14 cellular contexts compared by ENCODE assay signal in the genomic region with DNA sequence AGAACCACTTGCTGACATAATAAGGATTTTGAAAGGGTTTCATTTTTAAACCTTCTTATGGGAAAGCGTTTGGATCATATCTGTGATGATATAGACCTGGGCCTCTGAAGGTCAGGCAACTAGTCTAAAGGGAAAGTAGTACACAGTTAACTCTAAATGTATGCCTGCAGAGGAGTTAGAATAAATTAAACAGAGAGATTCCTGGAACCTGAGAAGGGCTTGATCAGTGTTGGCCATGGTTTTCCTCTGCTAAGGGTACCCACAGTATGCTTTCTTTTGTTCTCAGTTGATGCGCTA. TPM values are rescaled to one million over a fixed set of nuclear protein-coding genes. Genes with fewer than 3 reads are reported as not detected.
A peak's percentile ranks its signal among the peaks of the same experiment; 100 is the strongest.
DNase-seq lines count a peak whose midpoint lies in the region; ATAC-seq and TF ChIP-seq lines count a peak whose summit lies in the region.
"Had no signal": no experiment of that assay in that cellular context is flagged by ENCODE, and none has a peak within 500 bp of the region (broad histone marks: within the 10 kb centered on the region; RNA-seq: fewer than 3 reads in every experiment).

No MANE protein-coding gene starts in this region.

- no peaks in the 10 kb centered on the region for H3K79me2 ChIP-seq in Karpas-422 (ENCODE audit: low read length)

- H3K4me1 Mint-ChIP-seq in HFFc6 (ENCODE audit: low read depth): peaks cover 34% of the 10 kb centered on the region
- H3K4me1 Mint-ChIP-seq in chondrocyte (ENCODE audit: low read depth): peaks cover 19% of the 10 kb centered on the region
- no peaks in the 10 kb centered on the region for H3K4me1 Mint-ChIP-seq in T-helper 2 cell treated with Interferon-gamma antibody and Interleukin-4, amounts not matched to agents 5 μg/mL and 100 μg/mL, for 36 hours (ENCODE audit: low read depth)

- no peaks in the 10 kb centered on the region for H3K9me2 ChIP-seq in Karpas-422 (replicated peaks; ENCODE audit: insufficient read depth, low read length)

- intact Hi-C loops in left colon (cut with DNase I, micrococcal nuclease): loop anchor here in 1 of 2 donors (10.0 kb wide), 1 partner anchor 118 kb away; no protein-coding TSS in a partner anchor

- H3K9ac ChIP-seq in skeletal muscle satellite cell (ENCODE audit: low read depth, low read length) (peak overlapping the region; percentile 54), Karpas-422 (ENCODE audit: low read length) (no peak overlapping the region)
- H3K9ac ChIP-seq: BLaER1 treated with 17β-estradiol and CSF1 and Interleukin-3, amounts not matched to agents 10 nM and 100 nM had no signal

- H3K4me2 ChIP-seq in skeletal muscle satellite cell (ENCODE audit: low read length): peak overlapping the region; percentile 82
- H3K4me2 ChIP-seq in Karpas-422 (ENCODE audit: low read depth, low read length, poor library complexity, severe bottlenecking): no peak overlapping the region
- H3K4me2 ChIP-seq: BLaER1 treated with 17β-estradiol and CSF1 and Interleukin-3, amounts not matched to agents 10 nM and 100 nM had no signal

- no peaks in the 10 kb centered on the region for H3K27me3 ChIP-seq in skeletal muscle satellite cell (ENCODE audit: control insufficient read depth, insufficient read depth, low read length)
- H3K27me3 ChIP-seq in Karpas-422 (ENCODE audit: low read length): no peaks in the 10 kb centered on the region
- H3K27me3 ChIP-seq: BLaER1 treated with 17β-estradiol and CSF1 and Interleukin-3, amounts not matched to agents 10 nM and 100 nM had no signal

- DNase-seq in HFFc6 (no peak), chondrocyte (ENCODE audit: low spot score) (no peak), left colon (no peak), DMS79 (lab: John Stamatoyannopoulos, UW) (no peak), DMS79 treated with DMSO at 0.1 percent for 48 hours (lab: John Stamatoyannopoulos, UW) (no peak), Karpas-422 (no peak)
- no peak for DNase-seq in T-helper 2 cell treated with Interferon-gamma antibody and Interleukin-4, amounts not matched to agents 5 μg/mL and 100 μg/mL, for 36 hours (ENCODE audit: low spot score)
- DNase-seq: effector CD8-positive, alpha-beta T cell; NCI-H187; stimulated activated CD4-positive, alpha-beta T cell treated with anti-CD3 and anti-CD28 coated beads, Interleukin-4, amount 100 ng/mL, for 4 hours had no signal

- ATAC-seq in left colon: peak; percentile 34

- H3K4me3 Mint-ChIP-seq in HFFc6 (peak overlapping the region; percentile 88), chondrocyte (ENCODE audit: unreplicated experiment) (peak overlapping the region; percentile 62)
- H3K4me3 Mint-ChIP-seq in T-helper 2 cell treated with Interferon-gamma antibody and Interleukin-4, amounts not matched to agents 5 μg/mL and 100 μg/mL, for 36 hours: no peak overlapping the region
- H3K4me3 Mint-ChIP-seq: nephron; T-helper 1 cell treated with Interleukin-12 subunit alpha and Interleukin-12 subunit beta and Interleukin-4 antibody, amounts not matched to agents 30 μg/mL and 1 μg/mL, for 36 hours had no signal

- H3K4me1 ChIP-seq in skeletal muscle satellite cell (ENCODE audit: control insufficient read depth, insufficient read depth, low read length) (peaks cover 15% of the 10 kb centered on the region), Karpas-422 (ENCODE audit: low read length) (peaks cover 6% of the 10 kb centered on the region)
- H3K4me1 ChIP-seq: BLaER1 treated with 17β-estradiol and CSF1 and Interleukin-3, amounts not matched to agents 10 nM and 100 nM had no signal

- no peaks in the 10 kb centered on the region for H4K20me1 ChIP-seq in Karpas-422 (ENCODE audit: insufficient read depth, low read depth, low read length)
- H4K20me1 ChIP-seq: BLaER1 treated with 17β-estradiol and CSF1 and Interleukin-3, amounts not matched to agents 10 nM and 100 nM had no signal

- H3K9me3 Mint-ChIP-seq in HFFc6 (no peaks in the 10 kb centered on the region; the same call in 1 of the 2 replicates), chondrocyte (ENCODE audit: low read depth) (peaks cover 4% of the 10 kb centered on the region)
- no peaks in the 10 kb centered on the region for H3K9me3 Mint-ChIP-seq in T-helper 2 cell treated with Interferon-gamma antibody and Interleukin-4, amounts not matched to agents 5 μg/mL and 100 μg/mL, for 36 hours
- H3K9me3 Mint-ChIP-seq: nephron; T-helper 1 cell treated with Interleukin-12 subunit alpha and Interleukin-12 subunit beta and Interleukin-4 antibody, amounts not matched to agents 30 μg/mL and 1 μg/mL, for 36 hours had no signal

- no peaks in the 10 kb centered on the region for H3K9me3 ChIP-seq in skeletal muscle satellite cell (replicated peaks; ENCODE audit: low read length)
- H3K9me3 ChIP-seq in Karpas-422 (ENCODE audit: low read length): no peaks in the 10 kb centered on the region

- H3K4me3 ChIP-seq in skeletal muscle satellite cell (ENCODE audit: low read length) (peak overlapping the region; percentile 60), Karpas-422 (ENCODE audit: low read length) (no peak overlapping the region)
- H3K4me3 ChIP-seq: BLaER1 treated with 17β-estradiol and CSF1 and Interleukin-3, amounts not matched to agents 10 nM and 100 nM had no signal

- H2AFZ ChIP-seq in Karpas-422 (ENCODE audit: low read length): no peak overlapping the region

- peaks cover 5% of the 10 kb centered on the region for H3K36me3 Mint-ChIP-seq in HFFc6 (ENCODE audit: low read depth)
- H3K36me3 Mint-ChIP-seq in chondrocyte (ENCODE audit: low read depth): peaks cover 6% of the 10 kb centered on the region
- H3K36me3 Mint-ChIP-seq in T-helper 2 cell treated with Interferon-gamma antibody and Interleukin-4, amounts not matched to agents 5 μg/mL and 100 μg/mL, for 36 hours (ENCODE audit: low read depth): no peaks in the 10 kb centered on the region

- TF ChIP-seq CTCF in HFFc6 (IDR thresholded peaks at IDR 0.05) (no peak), chondrocyte (IDR thresholded peaks at IDR 0.05) (no peak)

- H3K27ac Mint-ChIP-seq in HFFc6: peak overlapping the region; percentile 95
- peak overlapping the region; percentile 94 for H3K27ac Mint-ChIP-seq in chondrocyte (ENCODE audit: unreplicated experiment)
- no peak overlapping the region for H3K27ac Mint-ChIP-seq in T-helper 2 cell treated with Interferon-gamma antibody and Interleukin-4, amounts not matched to agents 5 μg/mL and 100 μg/mL, for 36 hours
- H3K27ac Mint-ChIP-seq: T-helper 1 cell treated with Interleukin-12 subunit alpha and Interleukin-12 subunit beta and Interleukin-4 antibody, amounts not matched to agents 30 μg/mL and 1 μg/mL, for 36 hours had no signal

- no peak overlapping the region for H3K27ac ChIP-seq in Karpas-422 (ENCODE audit: low read length)
- H3K27ac ChIP-seq: BLaER1 treated with 17β-estradiol and CSF1 and Interleukin-3, amounts not matched to agents 10 nM and 100 nM had no signal

- H3K36me3 ChIP-seq in skeletal muscle satellite cell (ENCODE audit: insufficient read depth, low read length) (no peaks in the 10 kb centered on the region), Karpas-422 (ENCODE audit: insufficient read depth, low read length) (peaks cover 11% of the 10 kb centered on the region; the same call in 1 of the 2 replicates)

- H3K27me3 Mint-ChIP-seq in HFFc6 (ENCODE audit: insufficient read depth): no peaks in the 10 kb centered on the region
- H3K27me3 Mint-ChIP-seq in chondrocyte (ENCODE audit: low read depth): no peaks in the 10 kb centered on the region
- H3K27me3 Mint-ChIP-seq in T-helper 2 cell treated with Interferon-gamma antibody and Interleukin-4, amounts not matched to agents 5 μg/mL and 100 μg/mL, for 36 hours (ENCODE audit: low read depth): no peaks in the 10 kb centered on the region

RNA-seq across cellular contexts. Expression of gene POLR3B, which starts 14.4 kb away (rescaled TPM):
- 10 to 100 TPM; 16.4 to 18.8 (median 17.3) TPM for total RNA-seq in HFFc6 (2021; fragmentation: NEBNext Ultra II Directional; extraction: Animal tissue kit (Norgen Biotek cat#: 25700))
- total RNA-seq in chondrocyte: 9.6 to 14.5 TPM (median 10.7 TPM) in 3 replicates
- total RNA-seq in left colon: 1 to 10 TPM; 8.1 to 8.9 TPM
- total RNA-seq in skeletal muscle satellite cell (2012; rRNA removed): 10.6 and 11.1 TPM in 2 replicates
- 10.0 and 13.6 TPM in 2 replicates for total RNA-seq in Karpas-422 (2014; rRNA removed; shearing (Covaris generic); ENCODE audit: low replicate concordance)

RNA-seq across cellular contexts. Expression of gene TCP11L2, which starts 40.6 kb away (rescaled TPM):
- 10 to 100 TPM; 13.4 to 21.9 (median 15.6) TPM for total RNA-seq in HFFc6 (2021; fragmentation: NEBNext Ultra II Directional; extraction: Animal tissue kit (Norgen Biotek cat#: 25700))
- total RNA-seq in chondrocyte: 16.4 to 31.2 TPM (median 29.5 TPM) in 3 replicates
- 10 to 100 TPM; 22.1 to 46.5 TPM for total RNA-seq in left colon
- total RNA-seq in skeletal muscle satellite cell (2012; rRNA removed): 10.3 and 10.9 TPM in 2 replicates
- 40.1 and 55.9 TPM in 2 replicates for total RNA-seq in Karpas-422 (2014; rRNA removed; shearing (Covaris generic); ENCODE audit: low replicate concordance)
